Comparison of ENCODE assay signal across 23 cellular contexts in the genomic region with DNA sequence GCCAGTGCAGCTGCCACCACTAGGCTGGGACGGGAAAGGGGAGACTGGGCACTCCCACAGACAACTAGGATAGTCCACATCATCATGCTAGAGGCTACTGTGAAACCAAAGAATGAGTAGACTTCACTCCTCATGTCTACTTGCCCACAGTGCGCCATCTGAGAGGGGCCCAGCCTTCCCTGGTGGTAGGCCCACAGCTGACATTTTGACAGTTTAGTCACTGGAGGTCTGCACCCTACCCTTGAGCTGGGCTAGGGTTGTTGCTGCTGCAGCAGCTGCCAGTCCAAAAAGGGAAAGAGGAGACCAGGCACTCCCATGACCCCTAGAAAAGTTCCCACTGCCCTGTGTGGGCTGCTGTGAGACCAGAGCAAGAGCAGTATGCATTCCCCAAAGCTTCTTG.
"Had no signal": no experiment of that assay in that cellular context is flagged by ENCODE, and none has a peak within 500 bp of the region (broad histone marks: within the 10 kb centered on the region; RNA-seq: fewer than 3 reads in every experiment).

No MANE protein-coding gene starts in this region.

- H3K36me3 ChIP-seq: esophagus muscularis mucosa, gastrocnemius medialis, left lung, lower lobe of right lung had no signal

- FAIRE-seq: colon, endothelial cell of umbilical vein had no signal

- H3K79me2 ChIP-seq: hepatocyte had no signal

- DNase-seq: dermis blood vessel endothelial cell; dorsolateral prefrontal cortex; effector CD4-positive, alpha-beta T cell; effector memory CD4-positive, alpha-beta T cell; foreskin melanocyte; gastrocnemius medialis; glutamatergic neuron; head of caudate nucleus; hypothalamus; immature natural killer cell; islet precursor cell; left cardiac atrium; left lung; left ventricle myocardium superior; lower lobe of right lung; mesenchymal stem cell; mucosa of descending colon had no signal

- H3K9me3 ChIP-seq: gastrocnemius medialis had no signal

- H3K4me1 Mint-ChIP-seq: immature natural killer cell, mesothelial cell of epicardium had no signal

- H3K27ac Mint-ChIP-seq: immature natural killer cell, mesothelial cell of epicardium had no signal

- H3K27me3 ChIP-seq: dorsolateral prefrontal cortex, esophagus muscularis mucosa, gastrocnemius medialis, hepatocyte, left lung had no signal

- H3K4me2 ChIP-seq: hepatocyte had no signal

- ATAC-seq: gastrocnemius medialis, left cardiac atrium, left lung, left ventricle myocardium superior, lower lobe of right lung, mucosa of descending colon had no signal

- H3K36me3 Mint-ChIP-seq: mesothelial cell of epicardium had no signal

- H3K4me3 Mint-ChIP-seq: immature natural killer cell, mesothelial cell of epicardium had no signal

- H3K4me3 ChIP-seq: coronary artery, dorsolateral prefrontal cortex, esophagus muscularis mucosa, gastrocnemius medialis, hepatocyte, left lung, lower lobe of right lung, mucosa of descending colon had no signal

- H2AFZ ChIP-seq: hepatocyte had no signal

- H3K27ac ChIP-seq: coronary artery, dorsolateral prefrontal cortex, esophagus muscularis mucosa, gastrocnemius medialis, hepatocyte, left lung, lower lobe of right lung had no signal

- H3K4me1 ChIP-seq: esophagus muscularis mucosa, gastrocnemius medialis, left lung, lower lobe of right lung had no signal
